Comparison of ENCODE assay signal across 17 cellular contexts in the genomic region with DNA sequence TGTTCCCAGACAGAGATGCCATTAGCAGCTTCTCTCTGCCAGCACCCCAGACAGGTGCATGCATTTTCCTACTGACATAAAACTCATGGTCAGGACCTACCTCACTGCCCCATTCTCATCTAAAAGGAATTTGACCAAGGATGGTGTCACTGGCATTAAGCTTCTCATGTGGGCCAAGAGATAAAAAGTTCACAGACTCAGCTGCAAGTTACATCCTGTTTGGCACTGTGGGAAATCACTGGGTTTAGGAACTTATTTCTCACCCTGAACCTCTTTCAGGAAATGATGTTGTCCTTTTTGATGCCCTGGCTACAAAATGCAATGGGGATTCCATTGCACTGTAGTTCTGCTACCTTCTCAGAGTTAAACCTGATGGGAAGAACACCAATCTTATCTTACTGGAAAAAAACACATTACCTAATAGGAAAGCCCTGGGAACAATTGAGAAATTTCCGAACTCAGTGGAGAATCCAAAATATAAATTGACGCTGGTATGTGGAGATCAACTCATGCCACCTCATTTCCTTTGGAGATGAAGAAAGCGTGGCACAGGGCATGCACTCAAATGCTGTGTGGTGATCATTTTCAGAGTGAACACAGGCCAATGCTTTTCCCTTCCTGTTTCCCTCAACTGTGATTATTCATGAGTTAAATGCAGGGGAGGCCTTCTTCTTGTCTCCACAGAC.
A peak's percentile ranks its signal among the peaks of the same experiment; 100 is the strongest.
DNase-seq lines count a peak whose midpoint lies in the region; TF ChIP-seq lines count a peak whose summit lies in the region.
"Had no signal": no experiment of that assay in that cellular context is flagged by ENCODE, and none has a peak within 500 bp of the region (broad histone marks: within the 10 kb centered on the region; RNA-seq: fewer than 3 reads in every experiment).

No MANE protein-coding gene starts in this region.

- DNase-seq in ACHN (peak; percentile 19), LHCN-M2 (ENCODE audit: low read depth) (peak; percentile 8), cardiac fibroblast (ENCODE audit: low read depth in 2 of 2) (peak; percentile 52 to 68), glomerular visceral epithelial cell (ENCODE audit: extremely low spot score) (peak; percentile 79), H7 (no peak), DMS114 treated with DMSO at 0.1 percent for 48 hours (lab: John Stamatoyannopoulos, UW; ENCODE audit: unreplicated experiment) (no peak), GM19240 (ENCODE audit: insufficient read length, low spot score) (no peak)
- no peak for DNase-seq in activated CD4-positive, alpha-beta T cell treated with anti-CD3 and anti-CD28 coated beads, Interleukin-2, amount 50 U/mL, for 4 hours
- DNase-seq: activated CD4-positive, alpha-beta T cell treated with anti-CD3 and anti-CD28 coated beads for 1 hour; activated gamma-delta T cell treated with Interleukin-2 at 50 U/mL for 16 hours; left ventricle myocardium superior; MM.1S; NCI-H1694; NCI-H446 treated with DMSO at 0.1 percent for 48 hours; stimulated activated CD4-positive, alpha-beta T cell treated with anti-CD3 and anti-CD28 coated beads, Interleukin-4, amount 100 ng/mL, for 4 hours; stimulated activated CD8-positive, alpha-beta memory T cell treated with anti-CD3 and anti-CD28 coated beads, Interleukin-4, amount 100 ng/mL, for 48 hours had no signal

- no peak for TF ChIP-seq CTCF in cardiac fibroblast (IDR thresholded peaks at IDR 0.05; ENCODE audit: low read depth, low read length)

- no peaks in the 10 kb centered on the region for H3K27me3 ChIP-seq in H7 (ENCODE audit: control insufficient read depth, insufficient read depth, low read length)
- H3K27me3 ChIP-seq: ascending aorta had no signal

- no peaks in the 10 kb centered on the region for H3K36me3 ChIP-seq in H7 (replicated peaks; ENCODE audit: control insufficient read depth, insufficient read depth, low read length)
- H3K36me3 ChIP-seq: ascending aorta had no signal

- in situ Hi-C loops in ACHN (cut with HindIII; ENCODE audit: low pct_ligation_motif_present, low pct_unique_long_range_greater_than_20kb, low sequenced_read_pairs), result no loop called here

- H3K4me3 ChIP-seq in cardiac fibroblast (replicated peaks in 1 of 2; ENCODE audit: low read depth in 2 of 2, low read length in 2 of 2) (no peak overlapping the region), H7 (ENCODE audit: insufficient read depth, low read depth, low read length) (no peak overlapping the region)
- H3K4me3 ChIP-seq: ascending aorta had no signal

Comparison
In these comparisons a context has a peak if more than half of its experiments do, and no peak if none do; other contexts are left out.
1. DNase-seq: peak in ACHN (single experiment), LHCN-M2 (single experiment), cardiac fibroblast (2 of 2) and glomerular visceral epithelial cell (single experiment); none in activated CD4-positive, alpha-beta T cell treated with anti-CD3 and anti-CD28 coated beads, Interleukin-2, amount 50 U/mL, for 4 hours (0 of 2), H7 (single experiment), DMS114 treated with DMSO at 0.1 percent for 48 hours (single experiment) and GM19240 (single experiment).